Comparison of ENCODE assay signal across 21 cellular contexts in the genomic region with DNA sequence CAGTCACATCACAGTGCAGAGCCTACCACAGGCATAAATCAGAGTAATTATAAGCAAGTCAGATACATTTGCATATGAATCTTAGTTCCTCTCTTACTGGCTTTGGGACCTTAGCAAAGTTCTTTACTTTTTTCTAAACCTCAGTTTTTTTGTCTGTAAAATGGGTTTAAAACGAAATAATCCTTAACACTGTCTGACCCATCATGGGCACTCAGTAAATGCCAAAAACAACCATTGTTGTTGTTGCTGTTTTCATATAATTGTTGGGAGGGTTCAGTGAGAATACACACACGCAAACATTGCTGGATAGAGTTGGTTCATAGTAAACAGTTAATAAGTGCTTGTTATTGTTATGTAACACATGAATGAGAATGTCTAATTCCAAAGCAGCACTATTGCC.
A peak's percentile ranks its signal among the peaks of the same experiment; 100 is the strongest.
DNase-seq lines count a peak whose midpoint lies in the region; TF ChIP-seq lines count a peak whose summit lies in the region.
"Had no signal": no experiment of that assay in that cellular context is flagged by ENCODE, and none has a peak within 500 bp of the region (broad histone marks: within the 10 kb centered on the region; RNA-seq: fewer than 3 reads in every experiment).

No MANE protein-coding gene starts in this region.

- H3K4me3 ChIP-seq in GM23248 (no peak overlapping the region), liver (ENCODE audit: low read depth in 1 of 3, low read length in 3 of 3) (no peak overlapping the region)
- H3K4me3 ChIP-seq: BLaER1 treated with 17β-estradiol and CSF1 and Interleukin-3, amounts not matched to agents 10 nM and 100 nM; GM12878 had no signal

- H3K9me3 ChIP-seq in GM23248 (ENCODE audit: low read depth) = no peaks in the 10 kb centered on the region
- H3K9me3 ChIP-seq in liver (ENCODE audit: control insufficient read depth in 4 of 4, low read length in 3 of 4) = no peaks in the 10 kb centered on the region
- H3K9me3 ChIP-seq: BLaER1 treated with 17β-estradiol and CSF1 and Interleukin-3, amounts not matched to agents 10 nM and 100 nM; Caco-2 had no signal

- H3K4me1 ChIP-seq in GM23248 (ENCODE audit: insufficient read depth) (peaks cover 44% of the 10 kb centered on the region), liver (ENCODE audit: control insufficient read depth in 4 of 4, insufficient read depth in 4 of 4, low read length in 3 of 4) (peaks cover 6 to 59% (median 39%) of the 10 kb centered on the region in 4 donors)
- H3K4me1 ChIP-seq: Caco-2 had no signal

- no peaks in the 10 kb centered on the region for H3K79me2 ChIP-seq in GM23248 (ENCODE audit: insufficient read depth)

- 56 to 57% methylated on average over 2 of the region's 2 CpGs for WGBS in GM23248 (ENCODE audit: low coverage in 1 of 2, low lambda C conversion rate in 2 of 2, missing lambda C conversion rate in 2 of 2), 2 experiments
- 63% methylated on average over 2 of the region's 2 CpGs for WGBS in liver

- H3K27ac ChIP-seq in GM23248 (no peak overlapping the region), liver (ENCODE audit: low read depth in 1 of 2, low read length in 2 of 2) (peak overlapping the region; percentile 71 to 87)
- H3K27ac ChIP-seq: BLaER1 treated with 17β-estradiol and CSF1 and Interleukin-3, amounts not matched to agents 10 nM and 100 nM; C4-2B had no signal

- no peak for TF ChIP-seq RAD21 in liver (IDR thresholded peaks at IDR 0.05)

- H3F3A ChIP-seq in GM23248 (ENCODE audit: insufficient read depth) = peaks cover 39% of the 10 kb centered on the region

- TF ChIP-seq CTCF in liver (IDR thresholded peaks at IDR 0.05; ENCODE audit: low read depth, low read length, missing input control) = no peak
- no peak for TF ChIP-seq CTCF in GM13976 (IDR thresholded peaks at IDR 0.05; ENCODE audit: borderline replicate concordance, control extremely low read depth, extremely low read depth, insufficient read depth, missing control alignments)

- no peaks in the 10 kb centered on the region for H3K9me2 ChIP-seq in GM23248 (ENCODE audit: insufficient read depth)

- no peaks in the 10 kb centered on the region for H3K27me3 ChIP-seq in GM23248 (replicated peaks; ENCODE audit: insufficient read depth)
- H3K27me3 ChIP-seq in liver (ENCODE audit: control insufficient read depth in 4 of 4, insufficient read depth in 4 of 4, low read length in 3 of 4) = no peaks in the 10 kb centered on the region
- H3K27me3 ChIP-seq: BLaER1 treated with 17β-estradiol and CSF1 and Interleukin-3, amounts not matched to agents 10 nM and 100 nM had no signal

- no peak overlapping the region for H2AFZ ChIP-seq in GM23248

- H3K9ac ChIP-seq in GM23248 = no peak overlapping the region
- H3K9ac ChIP-seq in liver (ENCODE audit: low read depth in 1 of 2, low read length in 2 of 2) = no peak overlapping the region
- H3K9ac ChIP-seq: BLaER1 treated with 17β-estradiol and CSF1 and Interleukin-3, amounts not matched to agents 10 nM and 100 nM had no signal

- H4K20me1 ChIP-seq in GM23248 (ENCODE audit: insufficient read depth) = no peaks in the 10 kb centered on the region
- H4K20me1 ChIP-seq: BLaER1 treated with 17β-estradiol and CSF1 and Interleukin-3, amounts not matched to agents 10 nM and 100 nM had no signal

- in situ Hi-C loops in GM23248 (cut with MboI) (no loop called here), GM13976 (cut with MboI; ENCODE audit: low sequenced_read_pairs, unreplicated experiment) (no loop called here)

- no peaks in the 10 kb centered on the region for H3K36me3 ChIP-seq in GM23248 (ENCODE audit: low read depth)
- H3K36me3 ChIP-seq in liver (ENCODE audit: control insufficient read depth in 4 of 4, insufficient read depth in 3 of 4, low read depth in 1 of 4, low read length in 3 of 4) = no peaks in the 10 kb centered on the region
- H3K36me3 ChIP-seq: BLaER1 treated with 17β-estradiol and CSF1 and Interleukin-3, amounts not matched to agents 10 nM and 100 nM had no signal

- peak; percentile 12 for DNase-seq in AG20443 (ENCODE audit: low spot score)
- peak; percentile 4 for DNase-seq in GM23248
- no peak for DNase-seq in GM13976 (ENCODE audit: low spot score)
- DNase-seq in NCI-H510A treated with DMSO at 0.1 percent for 48 hours (lab: John Stamatoyannopoulos, UW) = no peak
- DNase-seq in NCI-H1048 (lab: John Stamatoyannopoulos, UW) = no peak
- DNase-seq: 8988T; ACHN; AML-193; Caco-2; Calu3; CD4-positive, alpha-beta T cell; CD8-positive, alpha-beta T cell; DMS53; DMS79; DND-41; EL; GDM1 had no signal

- no peak overlapping the region for H3K4me2 ChIP-seq in GM23248 (ENCODE audit: unreplicated experiment)

TF ChIP-seq in liver, 16 proteins besides CTCF, POLR2A, EP300 and RAD21:
- TF ChIP-seq, protein P1, sequence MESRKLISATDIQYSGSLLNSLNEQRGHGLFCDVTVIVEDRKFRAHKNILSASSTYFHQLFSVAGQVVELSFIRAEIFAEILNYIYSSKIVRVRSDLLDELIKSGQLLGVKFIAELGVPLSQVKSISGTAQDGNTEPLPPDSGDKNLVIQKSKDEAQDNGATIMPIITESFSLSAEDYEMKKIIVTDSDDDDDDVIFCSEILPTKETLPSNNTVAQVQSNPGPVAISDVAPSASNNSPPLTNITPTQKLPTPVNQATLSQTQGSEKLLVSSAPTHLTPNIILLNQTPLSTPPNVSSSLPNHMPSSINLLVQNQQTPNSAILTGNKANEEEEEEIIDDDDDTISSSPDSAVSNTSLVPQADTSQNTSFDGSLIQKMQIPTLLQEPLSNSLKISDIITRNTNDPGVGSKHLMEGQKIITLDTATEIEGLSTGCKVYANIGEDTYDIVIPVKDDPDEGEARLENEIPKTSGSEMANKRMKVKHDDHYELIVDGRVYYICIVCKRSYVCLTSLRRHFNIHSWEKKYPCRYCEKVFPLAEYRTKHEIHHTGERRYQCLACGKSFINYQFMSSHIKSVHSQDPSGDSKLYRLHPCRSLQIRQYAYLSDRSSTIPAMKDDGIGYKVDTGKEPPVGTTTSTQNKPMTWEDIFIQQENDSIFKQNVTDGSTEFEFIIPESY (IDR thresholded peaks at IDR 0.05) = no peak
- no peak for TF ChIP-seq GABPA (IDR thresholded peaks at IDR 0.05 in 1 of 2, conservative IDR thresholded peaks at IDR 0.05 in 1 of 2)
- TF ChIP-seq, protein P2, sequence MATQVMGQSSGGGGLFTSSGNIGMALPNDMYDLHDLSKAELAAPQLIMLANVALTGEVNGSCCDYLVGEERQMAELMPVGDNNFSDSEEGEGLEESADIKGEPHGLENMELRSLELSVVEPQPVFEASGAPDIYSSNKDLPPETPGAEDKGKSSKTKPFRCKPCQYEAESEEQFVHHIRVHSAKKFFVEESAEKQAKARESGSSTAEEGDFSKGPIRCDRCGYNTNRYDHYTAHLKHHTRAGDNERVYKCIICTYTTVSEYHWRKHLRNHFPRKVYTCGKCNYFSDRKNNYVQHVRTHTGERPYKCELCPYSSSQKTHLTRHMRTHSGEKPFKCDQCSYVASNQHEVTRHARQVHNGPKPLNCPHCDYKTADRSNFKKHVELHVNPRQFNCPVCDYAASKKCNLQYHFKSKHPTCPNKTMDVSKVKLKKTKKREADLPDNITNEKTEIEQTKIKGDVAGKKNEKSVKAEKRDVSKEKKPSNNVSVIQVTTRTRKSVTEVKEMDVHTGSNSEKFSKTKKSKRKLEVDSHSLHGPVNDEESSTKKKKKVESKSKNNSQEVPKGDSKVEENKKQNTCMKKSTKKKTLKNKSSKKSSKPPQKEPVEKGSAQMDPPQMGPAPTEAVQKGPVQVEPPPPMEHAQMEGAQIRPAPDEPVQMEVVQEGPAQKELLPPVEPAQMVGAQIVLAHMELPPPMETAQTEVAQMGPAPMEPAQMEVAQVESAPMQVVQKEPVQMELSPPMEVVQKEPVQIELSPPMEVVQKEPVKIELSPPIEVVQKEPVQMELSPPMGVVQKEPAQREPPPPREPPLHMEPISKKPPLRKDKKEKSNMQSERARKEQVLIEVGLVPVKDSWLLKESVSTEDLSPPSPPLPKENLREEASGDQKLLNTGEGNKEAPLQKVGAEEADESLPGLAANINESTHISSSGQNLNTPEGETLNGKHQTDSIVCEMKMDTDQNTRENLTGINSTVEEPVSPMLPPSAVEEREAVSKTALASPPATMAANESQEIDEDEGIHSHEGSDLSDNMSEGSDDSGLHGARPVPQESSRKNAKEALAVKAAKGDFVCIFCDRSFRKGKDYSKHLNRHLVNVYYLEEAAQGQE (IDR thresholded peaks at IDR 0.05) = no peak
- no peak for TF ChIP-seq HNF4G (IDR thresholded peaks at IDR 0.05)
- TF ChIP-seq NR2F2 (IDR thresholded peaks at IDR 0.05) = no peak
- no peak for TF ChIP-seq YY1 (IDR thresholded peaks at IDR 0.05)
- no peak for TF ChIP-seq EGR1 (IDR thresholded peaks at IDR 0.05; ENCODE audit: low read depth in 2 of 2)
- TF ChIP-seq, protein P3, sequence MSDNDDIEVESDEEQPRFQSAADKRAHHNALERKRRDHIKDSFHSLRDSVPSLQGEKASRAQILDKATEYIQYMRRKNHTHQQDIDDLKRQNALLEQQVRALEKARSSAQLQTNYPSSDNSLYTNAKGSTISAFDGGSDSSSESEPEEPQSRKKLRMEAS (IDR thresholded peaks at IDR 0.05) = no peak
- no peak for TF ChIP-seq TAF1 (conservative IDR thresholded peaks at IDR 0.05)
- no peak for TF ChIP-seq HNF4A (conservative IDR thresholded peaks at IDR 0.05)
- no peak for TF ChIP-seq SP1 (IDR thresholded peaks at IDR 0.05)
- no peak for TF ChIP-seq FOXA2 (IDR thresholded peaks at IDR 0.05)
- TF ChIP-seq ATF3 (IDR thresholded peaks at IDR 0.05) = no peak

Comparison
In these comparisons a context has a peak if more than half of its experiments do, and no peak if none do; other contexts are left out.
1. DNase-seq: peak in AG20443 (single experiment) and GM23248 (single experiment); none in GM13976 (single experiment), NCI-H510A treated with DMSO at 0.1 percent for 48 hours (single experiment) and NCI-H1048 (single experiment).